Comparison of ENCODE assay signal across 11 cellular contexts in genomic region chr19:57321746-57322145, GRCh38. TPM values are rescaled to one million over a fixed set of nuclear protein-coding genes. Genes with fewer than 3 reads are reported as not detected.
DNase-seq lines count a peak whose midpoint lies in the region; ATAC-seq and TF ChIP-seq lines count a peak whose summit lies in the region.
"Had no signal": no experiment of that assay in that cellular context is flagged by ENCODE, and none has a peak within 500 bp of the region (broad histone marks: within the 10 kb centered on the region; RNA-seq: fewer than 3 reads in every experiment).

No MANE protein-coding gene starts in this region.

- H3K36me3 ChIP-seq in heart left ventricle (peaks cover 0 to 39% (median 34%) of the 10 kb centered on the region in 9 donors), iPS-18a (ENCODE audit: control insufficient read depth, low read depth, low read length) (peaks cover 28% of the 10 kb centered on the region), subcutaneous abdominal adipose tissue (ENCODE audit: control insufficient read depth in 5 of 5, insufficient read depth in 5 of 5, low read length in 5 of 5) (peaks cover 9 to 35% (median 34%) of the 10 kb centered on the region in 5 donors)

- intact Hi-C loops in heart left ventricle (cut with DNase I) (loop anchor here in 6 of 10 donors (2.0 to 5.0 kb wide), 7 partner anchors 34 to 69 kb away; partner anchors contain the start of genes TRAPPC2B (in 2 of the 6), ZNF460 (in 2 of the 6) and ZNF547 (in 2 of the 6)), cardiac septum (cut with DNase I) (loop anchor here (5.0 kb wide), 1 partner anchor 41 kb away; the partner anchor contains the start of genes TRAPPC2B and ZNF547), activated B cell treated with CpG ODN at 0.5 μM for 24 hours (cut with micrococcal nuclease) (no loop called here)

- peaks cover 4% of the 10 kb centered on the region for H3K9me3 Mint-ChIP-seq in activated B cell treated with CpG ODN at 0.5 μM for 24 hours

- no peak overlapping the region for H3K27ac Mint-ChIP-seq in activated B cell treated with CpG ODN at 0.5 μM for 24 hours

- DNase-seq in heart left ventricle (no peak), cardiac septum (ENCODE audit: low spot score) (no peak), activated B cell treated with CpG ODN at 0.5 μM for 24 hours (no peak), Kasumi-1 (lab: John Stamatoyannopoulos, UW) (no peak), COLO668 (lab: John Stamatoyannopoulos, UW; ENCODE audit: unreplicated experiment) (no peak)
- DNase-seq: DMS 273 treated with DMSO at 0.1 percent for 48 hours, hypothalamus, NCI-H2081 had no signal

- H3K4me3 Mint-ChIP-seq in activated B cell treated with CpG ODN at 0.5 μM for 24 hours, result peak overlapping the region; percentile 95

- peaks cover 47% of the 10 kb centered on the region for H3K36me3 Mint-ChIP-seq in activated B cell treated with CpG ODN at 0.5 μM for 24 hours (ENCODE audit: low read depth)

- H3K4me3 ChIP-seq in heart left ventricle, result peak overlapping the region in 10 of 12 donors; percentile 74 to 96 (median 87)
- H3K4me3 ChIP-seq in iPS-18a (ENCODE audit: low read length), result peak overlapping the region; percentile 93
- H3K4me3 ChIP-seq in subcutaneous abdominal adipose tissue (ENCODE audit: low read depth in 1 of 5, low read length in 5 of 5), result peak overlapping the region in 4 of 5 donors; percentile 74 to 94 (median 90)

- WGBS in heart left ventricle, 4 donors, result 60 to 82% (median 73%) methylated on average over 3 of the region's 3 CpGs

- H3K9ac ChIP-seq in iPS-18a (ENCODE audit: low read length), result peak overlapping the region; percentile 87
- H3K9ac ChIP-seq in subcutaneous abdominal adipose tissue (ENCODE audit: low read length in 5 of 5), result peak overlapping the region in 3 of 5 donors; percentile 92 to 98 (median 97)

- no peak for TF ChIP-seq POLR2A in heart left ventricle (IDR thresholded peaks at IDR 0.05)

- TF ChIP-seq CTCF in heart left ventricle (IDR thresholded peaks at IDR 0.05) (no peak), activated B cell treated with CpG ODN at 0.5 μM for 24 hours (IDR thresholded peaks at IDR 0.05) (no peak)

- CTCF ChIA-PET in activated B cell treated with CpG ODN at 0.5 μM for 24 hours (lab: Charles Lee), result no interaction called here

- H3K27ac ChIP-seq in heart left ventricle (peak overlapping the region in 3 of 12 donors; percentile 92 to 96 (median 92)), iPS-18a (ENCODE audit: low read length) (no peak overlapping the region), subcutaneous abdominal adipose tissue (ENCODE audit: low read depth, low read length) (no peak overlapping the region)

- H3K9me3 ChIP-seq in heart left ventricle, result peaks cover 0 to 32% (median 0%) of the 10 kb centered on the region in 12 donors
- H3K9me3 ChIP-seq in iPS-18a (ENCODE audit: control insufficient read depth, low read depth, low read length), result no peaks in the 10 kb centered on the region
- peaks cover 0 to 3% (median 2%) of the 10 kb centered on the region in 5 donors for H3K9me3 ChIP-seq in subcutaneous abdominal adipose tissue (ENCODE audit: control insufficient read depth in 5 of 5, low read length in 5 of 5)

- peaks cover 35% of the 10 kb centered on the region for H3K4me1 Mint-ChIP-seq in activated B cell treated with CpG ODN at 0.5 μM for 24 hours

- H3K27me3 ChIP-seq in heart left ventricle (peaks cover 0 to 19% (median 0%) of the 10 kb centered on the region in 9 donors), iPS-18a (ENCODE audit: control insufficient read depth, insufficient read depth, low read length) (peaks cover under 1% of the 10 kb centered on the region), subcutaneous abdominal adipose tissue (ENCODE audit: control insufficient read depth in 5 of 5, insufficient read depth in 4 of 5, low read length in 5 of 5) (peaks cover 0 to 4% (median 0%) of the 10 kb centered on the region in 5 donors)

- H3K4me1 ChIP-seq in heart left ventricle (peaks cover 0 to 33% (median 20%) of the 10 kb centered on the region in 12 donors), iPS-18a (ENCODE audit: control insufficient read depth, low read depth, low read length) (peaks cover 6% of the 10 kb centered on the region), subcutaneous abdominal adipose tissue (ENCODE audit: control insufficient read depth in 5 of 5, insufficient read depth in 5 of 5, low read length in 5 of 5) (peaks cover 8 to 31% (median 24%) of the 10 kb centered on the region in 5 donors)

- POLR2A ChIA-PET in activated B cell treated with CpG ODN at 0.5 μM for 24 hours (lab: Charles Lee), result interaction anchor here (0.8 to 1.3 kb wide), 3 partner anchors 20 to 81 kb away, joined by 3 to 5 read pairs (median 4); partner anchors contain the start of gene ZNF805

- peaks cover 8% of the 10 kb centered on the region for H3K27me3 Mint-ChIP-seq in activated B cell treated with CpG ODN at 0.5 μM for 24 hours

- no peak for ATAC-seq in heart left ventricle
- no peak for ATAC-seq in activated B cell treated with CpG ODN at 0.5 μM for 24 hours (ENCODE audit: low read depth)
- no peak for ATAC-seq in GM18520 (IDR thresholded peaks at IDR 0.05; ENCODE audit: unreplicated experiment)

RNA-seq across cellular contexts. Expression of gene ZNF543, which starts 1.5 kb away (rescaled TPM):
- total RNA-seq in heart left ventricle, result 1 to 10 TPM; 4.3 to 9.1 (median 7.1) TPM
- polyA plus RNA-seq in heart left ventricle, result 1 to 10 TPM; 1.6 to 2.0 TPM
- 6.1 TPM for total RNA-seq in cardiac septum
- total RNA-seq in activated B cell treated with CpG ODN at 0.5 μM for 24 hours, result 14.0 and 16.1 TPM in 2 replicates

RNA-seq across cellular contexts. Expression of gene ZNF304, which starts 29.3 kb away (rescaled TPM):
- total RNA-seq in heart left ventricle (10 to 100 TPM in 4 of 9 donors, 1 to 10 TPM in 5; 7.0 to 14.5 (median 9.7) TPM), cardiac septum (10.0 TPM), activated B cell treated with CpG ODN at 0.5 μM for 24 hours (12.4 and 13.5 TPM in 2 replicates)
- 1 to 10 TPM; 2.7 to 6.1 TPM for polyA plus RNA-seq in heart left ventricle

RNA-seq across cellular contexts. Expression of gene ZNF460, which starts 41.5 kb away (rescaled TPM):
- 10 to 100 TPM; 20.1 to 47.9 (median 38.0) TPM for total RNA-seq in heart left ventricle
- polyA plus RNA-seq in heart left ventricle, result 1 to 10 TPM; 3.6 to 4.6 TPM
- 45.3 TPM for total RNA-seq in cardiac septum
- total RNA-seq in activated B cell treated with CpG ODN at 0.5 μM for 24 hours, result 132 and 161 TPM in 2 replicates

RNA-seq across cellular contexts. Expression of gene TRAPPC2B, which starts 41.6 kb away (rescaled TPM):
- 10 to 100 TPM in 5 of 9 donors, 1 to 10 TPM in 4; 7.4 to 35.0 (median 12.3) TPM for total RNA-seq in heart left ventricle
- 10 to 100 TPM; 34.4 to 35.6 TPM for polyA plus RNA-seq in heart left ventricle
- 10.2 TPM for total RNA-seq in cardiac septum
- total RNA-seq in activated B cell treated with CpG ODN at 0.5 μM for 24 hours, result 9.7 and 10.2 TPM in 2 replicates

RNA-seq across cellular contexts. Expression of gene ZNF547, which starts 41.6 kb away (rescaled TPM):
- total RNA-seq in heart left ventricle, result 1 to 10 TPM; 1.9 to 3.7 (median 2.6) TPM
- polyA plus RNA-seq in heart left ventricle, result 1 to 10 TPM; 1.7 to 2.0 TPM
- total RNA-seq in cardiac septum, result 4.0 TPM
- 6.0 and 6.3 TPM in 2 replicates for total RNA-seq in activated B cell treated with CpG ODN at 0.5 μM for 24 hours
